In genomic region chr2:215452725-215453124, GRCh38 we compare ENCODE assay signal across 8 cellular contexts.
"Had no signal": no experiment of that assay in that cellular context is flagged by ENCODE, and none has a peak within 500 bp of the region (broad histone marks: within the 10 kb centered on the region; RNA-seq: fewer than 3 reads in every experiment).

No MANE protein-coding gene starts in this region.

- H3K27ac ChIP-seq: pancreas had no signal

- H3K4me3 ChIP-seq: pancreas had no signal

- ATAC-seq: left colon, pancreas had no signal

- FAIRE-seq: pancreas, urothelium cell line had no signal

- H3K9me3 ChIP-seq: pancreas had no signal

- H3K4me1 ChIP-seq: pancreas had no signal

- DNase-seq: activated naive CD4-positive, alpha-beta T cell treated with anti-CD3 and anti-CD28 coated beads, Interleukin-2, amount 50 U/mL, for 16 hours; activated T-cell treated with anti-CD3 and anti-CD28 coated beads, Interleukin-2, amount 50 U/mL, for 1 hour; erythroblast; hippocampal formation; immature natural killer cell; left colon; pancreas had no signal

- H3K27me3 ChIP-seq: pancreas had no signal

- H3K36me3 ChIP-seq: pancreas had no signal
